1 cellular context compared by ENCODE assay signal in genomic region chr1:212027717-212028116, GRCh38. TPM values are rescaled to one million over a fixed set of nuclear protein-coding genes. Genes with fewer than 3 reads are reported as not detected.
"Had no signal": no experiment of that assay in that cellular context is flagged by ENCODE, and none has a peak within 500 bp of the region (broad histone marks: within the 10 kb centered on the region; RNA-seq: fewer than 3 reads in every experiment).

No MANE protein-coding gene starts in this region.

RNA-seq across cellular contexts. Expression of gene DTL, which starts 7.8 kb away (rescaled TPM):
- total RNA-seq: ascending aorta had no signal
